Comparison of ENCODE assay signal across 1 cellular context in the genomic region with DNA sequence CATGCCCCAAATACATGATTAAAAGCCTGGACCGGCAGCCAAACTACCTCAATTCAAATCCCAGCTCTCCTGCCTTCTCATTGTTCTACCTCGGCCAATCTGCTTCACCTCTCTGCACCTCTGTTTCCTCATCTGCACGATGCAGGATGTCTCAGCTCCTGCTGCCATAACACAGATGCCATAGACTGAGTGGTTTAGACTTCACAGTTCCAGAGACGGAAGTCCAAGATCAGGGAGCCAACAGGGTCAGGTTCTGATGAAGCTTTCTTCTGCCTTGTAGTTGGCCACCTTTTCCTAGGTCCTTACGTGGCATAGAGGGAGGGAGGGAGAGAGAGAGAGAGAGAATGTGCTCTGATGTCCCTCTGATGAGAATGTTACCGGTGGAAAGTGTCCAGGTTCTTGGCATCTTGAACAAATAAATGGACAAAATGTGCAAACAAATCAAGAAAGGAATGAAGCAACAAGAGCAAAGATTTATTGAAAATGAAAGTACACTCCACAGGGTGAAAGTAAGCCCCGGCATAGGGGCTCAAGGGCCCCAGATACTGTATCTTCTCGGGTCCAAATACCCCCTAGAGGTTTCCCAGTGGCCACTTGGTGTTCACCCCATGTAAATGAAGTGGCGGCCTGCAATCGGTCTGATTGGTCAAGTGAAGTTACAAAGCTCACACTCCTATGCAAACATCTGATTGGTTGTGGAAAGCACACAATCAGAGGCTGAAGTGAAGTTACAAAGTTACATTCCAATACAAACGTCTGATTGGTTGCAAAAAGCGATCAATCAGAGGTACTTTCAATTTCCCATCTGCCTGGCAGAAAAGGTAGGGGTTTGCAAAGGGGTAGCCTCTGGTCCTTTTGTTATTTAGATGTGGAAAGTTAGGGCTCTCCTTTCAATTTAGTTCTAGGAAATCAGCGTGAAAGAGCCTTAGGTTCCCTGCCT.
TF ChIP-seq lines count a peak whose summit lies in the region.

No MANE protein-coding gene starts in this region.

TF ChIP-seq in HepG2, 621 proteins besides CTCF, POLR2A, EP300 and RAD21 (continued from another document):
- TF ChIP-seq, protein P1, sequence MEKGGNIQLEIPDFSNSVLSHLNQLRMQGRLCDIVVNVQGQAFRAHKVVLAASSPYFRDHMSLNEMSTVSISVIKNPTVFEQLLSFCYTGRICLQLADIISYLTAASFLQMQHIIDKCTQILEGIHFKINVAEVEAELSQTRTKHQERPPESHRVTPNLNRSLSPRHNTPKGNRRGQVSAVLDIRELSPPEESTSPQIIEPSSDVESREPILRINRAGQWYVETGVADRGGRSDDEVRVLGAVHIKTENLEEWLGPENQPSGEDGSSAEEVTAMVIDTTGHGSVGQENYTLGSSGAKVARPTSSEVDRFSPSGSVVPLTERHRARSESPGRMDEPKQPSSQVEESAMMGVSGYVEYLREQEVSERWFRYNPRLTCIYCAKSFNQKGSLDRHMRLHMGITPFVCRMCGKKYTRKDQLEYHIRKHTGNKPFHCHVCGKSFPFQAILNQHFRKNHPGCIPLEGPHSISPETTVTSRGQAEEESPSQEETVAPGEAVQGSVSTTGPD (CRISPR knock-in tag; IDR thresholded peaks at IDR 0.05) = no peak
- TF ChIP-seq MTA3 (CRISPR knock-in tag; IDR thresholded peaks at IDR 0.05) (no peak), ESRRA (CRISPR knock-in tag; IDR thresholded peaks at IDR 0.05; ENCODE audit: low read depth) (no peak), AHR (CRISPR knock-in tag; IDR thresholded peaks at IDR 0.05) (no peak), KAT8 (CRISPR knock-in tag; IDR thresholded peaks at IDR 0.05) (0 out of 2 replicates have a peak, but pooled peaks have one; percentile 12), FOXA3 (CRISPR knock-in tag; IDR thresholded peaks at IDR 0.05) (no peak), BHLHE40 (IDR thresholded peaks at IDR 0.05; ENCODE audit: low read length) (no peak), SIN3B (IDR thresholded peaks at IDR 0.05; ENCODE audit: low read length) (no peak), NCOR1 (IDR thresholded peaks at IDR 0.05; ENCODE audit: borderline replicate concordance, low read length) (0 out of 2 replicates have a peak, but pooled peaks have one; percentile 15), ZNF782 (CRISPR knock-in tag; IDR thresholded peaks at IDR 0.05; ENCODE audit: borderline replicate concordance) (peak; percentile 9; the same call in 1 of the 2 replicates), HOXA5 (CRISPR knock-in tag; IDR thresholded peaks at IDR 0.05) (peak; percentile 49; the same call in 1 of the 2 replicates), GATA4 (IDR thresholded peaks at IDR 0.05; ENCODE audit: borderline replicate concordance, low read depth) (no peak), GLI4 (CRISPR knock-in tag; IDR thresholded peaks at IDR 0.05; ENCODE audit: borderline replicate concordance) (no peak), ZNF713 (CRISPR knock-in tag; IDR thresholded peaks at IDR 0.05) (no peak), LCORL (IDR thresholded peaks at IDR 0.05) (no peak), LCORL (CRISPR knock-in tag; IDR thresholded peaks at IDR 0.05) (no peak; the same call in none of the 2 replicates), ZEB1 (IDR thresholded peaks at IDR 0.05; ENCODE audit: insufficient replicate concordance, low read depth) (no peak), ZBTB42 (CRISPR knock-in tag; IDR thresholded peaks at IDR 0.05) (no peak), ZNF547 (CRISPR knock-in tag; IDR thresholded peaks at IDR 0.05) (no peak)
- TF ChIP-seq, protein P2, sequence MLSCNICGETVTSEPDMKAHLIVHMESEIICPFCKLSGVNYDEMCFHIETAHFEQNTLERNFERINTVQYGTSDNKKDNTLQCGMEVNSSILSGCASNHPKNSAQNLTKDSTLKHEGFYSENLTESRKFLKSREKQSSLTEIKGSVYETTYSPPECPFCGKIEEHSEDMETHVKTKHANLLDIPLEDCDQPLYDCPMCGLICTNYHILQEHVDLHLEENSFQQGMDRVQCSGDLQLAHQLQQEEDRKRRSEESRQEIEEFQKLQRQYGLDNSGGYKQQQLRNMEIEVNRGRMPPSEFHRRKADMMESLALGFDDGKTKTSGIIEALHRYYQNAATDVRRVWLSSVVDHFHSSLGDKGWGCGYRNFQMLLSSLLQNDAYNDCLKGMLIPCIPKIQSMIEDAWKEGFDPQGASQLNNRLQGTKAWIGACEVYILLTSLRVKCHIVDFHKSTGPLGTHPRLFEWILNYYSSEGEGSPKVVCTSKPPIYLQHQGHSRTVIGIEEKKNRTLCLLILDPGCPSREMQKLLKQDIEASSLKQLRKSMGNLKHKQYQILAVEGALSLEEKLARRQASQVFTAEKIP (CRISPR knock-in tag; IDR thresholded peaks at IDR 0.05; ENCODE audit: borderline replicate concordance) = no peak
- TF ChIP-seq, protein P3, sequence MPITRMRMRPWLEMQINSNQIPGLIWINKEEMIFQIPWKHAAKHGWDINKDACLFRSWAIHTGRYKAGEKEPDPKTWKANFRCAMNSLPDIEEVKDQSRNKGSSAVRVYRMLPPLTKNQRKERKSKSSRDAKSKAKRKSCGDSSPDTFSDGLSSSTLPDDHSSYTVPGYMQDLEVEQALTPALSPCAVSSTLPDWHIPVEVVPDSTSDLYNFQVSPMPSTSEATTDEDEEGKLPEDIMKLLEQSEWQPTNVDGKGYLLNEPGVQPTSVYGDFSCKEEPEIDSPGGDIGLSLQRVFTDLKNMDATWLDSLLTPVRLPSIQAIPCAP (CRISPR knock-in tag; IDR thresholded peaks at IDR 0.05; ENCODE audit: low read depth) = 0 out of 2 replicates have a peak, but pooled peaks have one; percentile 26
- TF ChIP-seq, protein P4, sequence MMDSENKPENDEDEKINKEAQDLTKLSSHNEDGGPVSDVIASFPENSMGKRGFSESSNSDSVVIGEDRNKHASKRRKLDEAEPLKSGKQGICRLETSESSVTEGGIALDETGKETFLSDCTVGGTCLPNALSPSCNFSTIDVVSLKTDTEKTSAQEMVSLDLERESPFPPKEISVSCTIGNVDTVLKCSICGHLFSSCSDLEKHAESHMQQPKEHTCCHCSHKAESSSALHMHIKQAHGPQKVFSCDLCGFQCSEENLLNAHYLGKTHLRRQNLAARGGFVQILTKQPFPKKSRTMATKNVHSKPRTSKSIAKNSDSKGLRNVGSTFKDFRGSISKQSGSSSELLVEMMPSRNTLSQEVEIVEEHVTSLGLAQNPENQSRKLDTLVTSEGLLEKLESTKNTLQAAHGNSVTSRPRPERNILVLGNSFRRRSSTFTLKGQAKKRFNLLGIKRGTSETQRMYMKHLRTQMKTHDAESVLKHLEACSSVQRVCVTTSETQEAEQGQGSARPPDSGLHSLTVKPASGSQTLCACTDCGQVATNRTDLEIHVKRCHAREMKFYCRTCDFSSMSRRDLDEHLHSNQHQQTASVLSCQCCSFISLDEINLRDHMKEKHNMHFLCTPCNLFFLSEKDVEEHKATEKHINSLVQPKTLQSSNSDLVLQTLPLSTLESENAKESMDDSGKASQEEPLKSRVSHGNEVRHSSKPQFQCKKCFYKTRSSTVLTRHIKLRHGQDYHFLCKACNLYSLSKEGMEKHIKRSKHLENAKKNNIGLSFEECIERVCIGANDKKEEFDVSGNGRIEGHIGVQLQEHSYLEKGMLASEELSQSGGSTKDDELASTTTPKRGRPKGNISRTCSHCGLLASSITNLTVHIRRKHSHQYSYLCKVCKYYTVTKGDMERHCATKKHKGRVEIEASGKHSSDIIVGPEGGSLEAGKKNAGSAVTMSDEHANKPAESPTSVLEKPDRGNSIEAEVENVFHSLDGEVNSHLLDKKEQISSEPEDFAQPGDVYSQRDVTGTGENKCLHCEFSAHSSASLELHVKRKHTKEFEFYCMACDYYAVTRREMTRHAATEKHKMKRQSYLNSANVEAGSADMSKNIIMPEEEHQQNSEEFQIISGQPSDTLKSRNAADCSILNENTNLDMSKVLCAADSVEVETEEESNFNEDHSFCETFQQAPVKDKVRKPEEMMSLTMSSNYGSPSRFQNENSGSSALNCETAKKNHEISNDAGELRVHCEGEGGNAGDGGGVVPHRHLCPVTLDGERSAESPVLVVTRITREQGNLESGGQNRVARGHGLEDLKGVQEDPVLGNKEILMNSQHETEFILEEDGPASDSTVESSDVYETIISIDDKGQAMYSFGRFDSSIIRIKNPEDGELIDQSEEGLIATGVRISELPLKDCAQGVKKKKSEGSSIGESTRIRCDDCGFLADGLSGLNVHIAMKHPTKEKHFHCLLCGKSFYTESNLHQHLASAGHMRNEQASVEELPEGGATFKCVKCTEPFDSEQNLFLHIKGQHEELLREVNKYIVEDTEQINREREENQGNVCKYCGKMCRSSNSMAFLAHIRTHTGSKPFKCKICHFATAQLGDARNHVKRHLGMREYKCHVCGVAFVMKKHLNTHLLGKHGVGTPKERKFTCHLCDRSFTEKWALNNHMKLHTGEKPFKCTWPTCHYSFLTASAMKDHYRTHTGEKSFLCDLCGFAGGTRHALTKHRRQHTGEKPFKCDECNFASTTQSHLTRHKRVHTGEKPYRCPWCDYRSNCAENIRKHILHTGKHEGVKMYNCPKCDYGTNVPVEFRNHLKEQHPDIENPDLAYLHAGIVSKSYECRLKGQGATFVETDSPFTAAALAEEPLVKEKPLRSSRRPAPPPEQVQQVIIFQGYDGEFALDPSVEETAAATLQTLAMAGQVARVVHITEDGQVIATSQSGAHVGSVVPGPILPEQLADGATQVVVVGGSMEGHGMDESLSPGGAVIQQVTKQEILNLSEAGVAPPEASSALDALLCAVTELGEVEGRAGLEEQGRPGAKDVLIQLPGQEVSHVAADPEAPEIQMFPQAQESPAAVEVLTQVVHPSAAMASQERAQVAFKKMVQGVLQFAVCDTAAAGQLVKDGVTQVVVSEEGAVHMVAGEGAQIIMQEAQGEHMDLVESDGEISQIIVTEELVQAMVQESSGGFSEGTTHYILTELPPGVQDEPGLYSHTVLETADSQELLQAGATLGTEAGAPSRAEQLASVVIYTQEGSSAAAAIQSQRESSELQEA (CRISPR knock-in tag; IDR thresholded peaks at IDR 0.05; ENCODE audit: not compliant biosample characterization) = no peak
- TF ChIP-seq, protein P5, sequence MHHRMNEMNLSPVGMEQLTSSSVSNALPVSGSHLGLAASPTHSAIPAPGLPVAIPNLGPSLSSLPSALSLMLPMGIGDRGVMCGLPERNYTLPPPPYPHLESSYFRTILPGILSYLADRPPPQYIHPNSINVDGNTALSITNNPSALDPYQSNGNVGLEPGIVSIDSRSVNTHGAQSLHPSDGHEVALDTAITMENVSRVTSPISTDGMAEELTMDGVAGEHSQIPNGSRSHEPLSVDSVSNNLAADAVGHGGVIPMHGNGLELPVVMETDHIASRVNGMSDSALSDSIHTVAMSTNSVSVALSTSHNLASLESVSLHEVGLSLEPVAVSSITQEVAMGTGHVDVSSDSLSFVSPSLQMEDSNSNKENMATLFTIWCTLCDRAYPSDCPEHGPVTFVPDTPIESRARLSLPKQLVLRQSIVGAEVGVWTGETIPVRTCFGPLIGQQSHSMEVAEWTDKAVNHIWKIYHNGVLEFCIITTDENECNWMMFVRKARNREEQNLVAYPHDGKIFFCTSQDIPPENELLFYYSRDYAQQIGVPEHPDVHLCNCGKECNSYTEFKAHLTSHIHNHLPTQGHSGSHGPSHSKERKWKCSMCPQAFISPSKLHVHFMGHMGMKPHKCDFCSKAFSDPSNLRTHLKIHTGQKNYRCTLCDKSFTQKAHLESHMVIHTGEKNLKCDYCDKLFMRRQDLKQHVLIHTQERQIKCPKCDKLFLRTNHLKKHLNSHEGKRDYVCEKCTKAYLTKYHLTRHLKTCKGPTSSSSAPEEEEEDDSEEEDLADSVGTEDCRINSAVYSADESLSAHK (CRISPR knock-in tag; IDR thresholded peaks at IDR 0.05; ENCODE audit: borderline replicate concordance) = no peak
